5 cellular contexts compared by ENCODE assay signal in genomic region chr15:44977768-44978167, GRCh38. TPM values are rescaled to one million over a fixed set of nuclear protein-coding genes. Genes with fewer than 3 reads are reported as not detected.
"Had no signal": no experiment of that assay in that cellular context is flagged by ENCODE, and none has a peak within 500 bp of the region (broad histone marks: within the 10 kb centered on the region; RNA-seq: fewer than 3 reads in every experiment).

No MANE protein-coding gene starts in this region.

RNA-seq across cellular contexts. Expression of gene TERB2, which starts 21.3 kb away (rescaled TPM):
- polyA plus RNA-seq: foreskin keratinocyte; immature natural killer cell; mammary epithelial cell; naive thymus-derived CD4-positive, alpha-beta T cell; psoas muscle had no signal
